In the genomic region with DNA sequence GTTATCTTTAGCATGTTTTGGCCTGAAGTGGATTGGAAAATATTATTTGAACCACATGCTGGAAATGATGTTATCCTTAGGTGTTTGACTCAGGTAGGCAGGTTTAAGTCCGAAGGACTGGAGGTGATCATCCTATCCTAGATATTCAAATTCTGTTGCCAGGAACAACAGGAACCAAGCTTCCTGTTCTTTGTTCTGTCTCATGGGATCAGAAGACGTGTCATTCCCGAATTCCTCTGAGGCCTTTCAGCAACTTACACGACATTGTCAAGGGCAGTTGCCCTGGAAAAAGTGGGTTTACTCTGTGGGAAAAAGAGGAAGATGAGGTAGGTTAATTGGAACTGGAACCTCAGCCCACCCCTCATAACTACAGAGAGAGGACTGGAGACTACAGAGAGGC, we compare ENCODE assay signal across 20 cellular contexts. TPM values are rescaled to one million over a fixed set of nuclear protein-coding genes. Genes with fewer than 3 reads are reported as not detected.
A peak's percentile ranks its signal among the peaks of the same experiment; 100 is the strongest.
DNase-seq lines count a peak whose midpoint lies in the region; ATAC-seq, FAIRE-seq and TF ChIP-seq lines count a peak whose summit lies in the region.
"Had no signal": no experiment of that assay in that cellular context is flagged by ENCODE, and none has a peak within 500 bp of the region (broad histone marks: within the 10 kb centered on the region; RNA-seq: fewer than 3 reads in every experiment).

No MANE protein-coding gene starts in this region.

- 0 out of 2 replicates have a peak overlapping the region, but pooled peaks have one; percentile 12 for H2AFZ ChIP-seq in K562 (ENCODE audit: low read depth, low read length)

- no peak overlapping the region for H3K27ac ChIP-seq in CD4-positive, alpha-beta T cell (ENCODE audit: low read depth, low read length)
- H3K27ac ChIP-seq in HUES48 (ENCODE audit: low read depth, low read length) (peak overlapping the region; percentile 46), K562 (ENCODE audit: extremely low read depth, low read depth, low read length) (no peak overlapping the region), SJCRH30 (no peak overlapping the region)
- H3K27ac ChIP-seq: adrenal gland, dorsolateral prefrontal cortex, gastroesophageal sphincter, left lung, SK-N-MC had no signal

- peak overlapping the region; percentile 25; the same call in 1 of the 2 replicates for H3K9ac ChIP-seq in HUES48 (ENCODE audit: low read depth, low read length)
- H3K9ac ChIP-seq in K562 (ENCODE audit: insufficient read depth in 1 of 2, low read depth in 2 of 2, low read length in 2 of 2) = no peak overlapping the region

- H3K36me3 Mint-ChIP-seq in CD4-positive, alpha-beta T cell (ENCODE audit: low read depth) = peaks cover 37% of the 10 kb centered on the region
- peaks cover 39% of the 10 kb centered on the region for H3K36me3 Mint-ChIP-seq in memory B cell

- in situ Hi-C loops in K562 (cut with MboI) = no loop called here

- no peaks in the 10 kb centered on the region for H4K20me1 ChIP-seq in K562 (replicated peaks; ENCODE audit: control insufficient read depth, insufficient read depth, low read length)

- no peaks in the 10 kb centered on the region for H3K79me2 ChIP-seq in K562 (ENCODE audit: control insufficient read depth, insufficient read depth, low read length)

- H3K36me3 ChIP-seq in HUES48 (ENCODE audit: control insufficient read depth, insufficient read depth, low read length) (no peaks in the 10 kb centered on the region), K562 (ENCODE audit: control insufficient read depth, insufficient read depth, low read length) (no peaks in the 10 kb centered on the region), SJCRH30 (no peaks in the 10 kb centered on the region)
- H3K36me3 ChIP-seq: adrenal gland, gastroesophageal sphincter, left lung had no signal

- H3K27ac Mint-ChIP-seq in CD4-positive, alpha-beta T cell = peak overlapping the region; percentile 41
- no peak overlapping the region for H3K27ac Mint-ChIP-seq in memory B cell

- POLR2A ChIA-PET in CD4-positive, alpha-beta T cell (lab: Charles Lee) = no interaction called here
- POLR2A ChIA-PET in K562 (lab: Yijun Ruan, JAX) = no interaction called here

- no peak for TF ChIP-seq EP300 in K562 (IDR thresholded peaks at IDR 0.05; ENCODE audit: low read length)

- no peak for TF ChIP-seq CTCF in CD4-positive, alpha-beta T cell (IDR thresholded peaks at IDR 0.05)
- no peak for TF ChIP-seq CTCF in K562 (IDR thresholded peaks at IDR 0.05 in 2 of 3, conservative IDR thresholded peaks at IDR 0.05 in 1 of 3; ENCODE audit: insufficient read depth in 2 of 3, low read depth in 1 of 3, low read length in 3 of 3)

- DNase-seq in CD4-positive, alpha-beta T cell = no peak
- DNase-seq in K562 (ENCODE audit: extremely low read depth in 1 of 4, low spot score in 3 of 4) = no peak
- no peak for DNase-seq in memory B cell (ENCODE audit: low spot score in 2 of 2)
- no peak for DNase-seq in SJCRH30
- no peak for DNase-seq in stimulated activated CD4-positive, alpha-beta T cell treated with anti-CD3 and anti-CD28 coated beads, Interleukin-2, amount 100 ng/mL, for 24 hours
- DNase-seq in cerebellum (ENCODE audit: low spot score) = no peak
- DNase-seq: activated CD8-positive, alpha-beta memory T cell treated with anti-CD3 and anti-CD28 coated beads for 24 hours; adrenal gland; COR-L47; dorsolateral prefrontal cortex; left lung; NCI-H1092 treated with DMSO at 0.1 percent for 48 hours; small intestine; stimulated activated CD4-positive, alpha-beta T cell treated with anti-CD3 and anti-CD28 coated beads, Interleukin-4, amount 100 ng/mL, for 24 hours; substantia nigra had no signal

- CTCF ChIA-PET in CD4-positive, alpha-beta T cell (lab: Charles Lee) = no interaction called here
- CTCF ChIA-PET in K562 (lab: Yijun Ruan, JAX; ENCODE audit: low intra/inter-chr PET ratio) = no interaction called here

- H3K4me1 ChIP-seq in HUES48 (ENCODE audit: control insufficient read depth, insufficient read depth, low read length) (peaks cover 20% of the 10 kb centered on the region), K562 (replicated peaks in 1 of 2; ENCODE audit: control insufficient read depth in 2 of 2, insufficient read depth in 2 of 2, low read length in 2 of 2) (no peaks in the 10 kb centered on the region), SJCRH30 (no peaks in the 10 kb centered on the region)
- H3K4me1 ChIP-seq: adrenal gland, gastroesophageal sphincter, left lung had no signal

- H3K4me1 Mint-ChIP-seq in CD4-positive, alpha-beta T cell (ENCODE audit: low read depth) = peaks cover 37% of the 10 kb centered on the region
- H3K4me1 Mint-ChIP-seq in memory B cell = peaks cover 67% of the 10 kb centered on the region

- H3K27me3 Mint-ChIP-seq in CD4-positive, alpha-beta T cell = no peaks in the 10 kb centered on the region
- no peaks in the 10 kb centered on the region for H3K27me3 Mint-ChIP-seq in memory B cell

- no peaks in the 10 kb centered on the region for H3K9me3 ChIP-seq in CD4-positive, alpha-beta T cell (ENCODE audit: control insufficient read depth, low read length)
- H3K9me3 ChIP-seq in HUES48 (ENCODE audit: control insufficient read depth, insufficient read depth, low read length) (peaks cover 2% of the 10 kb centered on the region), K562 (replicated peaks; ENCODE audit: control insufficient read depth, insufficient read depth, low read depth, low read length) (no peaks in the 10 kb centered on the region), SJCRH30 (replicated peaks) (no peaks in the 10 kb centered on the region; the same call in 1 of the 2 replicates)
- H3K9me3 ChIP-seq: adrenal gland, gastroesophageal sphincter, left lung had no signal

- no TSS peak for BruUV-seq in K562 (replicated peaks; lab: Mats Ljungman, UMichigan)

- H3K27me3 ChIP-seq in CD4-positive, alpha-beta T cell (ENCODE audit: control insufficient read depth, insufficient read depth, low read length) = no peaks in the 10 kb centered on the region
- H3K27me3 ChIP-seq in HUES48 (ENCODE audit: control insufficient read depth, insufficient read depth, low read length) = no peaks in the 10 kb centered on the region
- no peaks in the 10 kb centered on the region for H3K27me3 ChIP-seq in K562 (ENCODE audit: control insufficient read depth in 2 of 2, insufficient read depth in 2 of 2, low read length in 2 of 2)
- H3K27me3 ChIP-seq in SJCRH30 = no peaks in the 10 kb centered on the region
- H3K27me3 ChIP-seq: adrenal gland, gastroesophageal sphincter, left lung had no signal

- WGBS in K562 (ENCODE audit: insufficient coverage, low coverage, missing lambda C conversion rate) = 27% methylated on average over 4 of the region's 4 CpGs

- intact Hi-C loops in CD4-positive, alpha-beta T cell (cut with DNase I, micrococcal nuclease) = no loop called here
- intact Hi-C loops in K562 (cut with micrococcal nuclease) = no loop called here

- ATAC-seq in CD4-positive, alpha-beta T cell (ENCODE audit: poor library complexity) = no peak
- ATAC-seq in K562 (no peak), memory B cell (ENCODE audit: low read depth) (no peak)
- ATAC-seq: gastroesophageal sphincter, left lung, Panc1 had no signal

- no peak overlapping the region for H3K4me3 ChIP-seq in HUES48 (ENCODE audit: low read depth, low read length)
- no peak overlapping the region for H3K4me3 ChIP-seq in K562
- no peak overlapping the region for H3K4me3 ChIP-seq in SJCRH30
- H3K4me3 ChIP-seq: adrenal gland, dorsolateral prefrontal cortex, gastroesophageal sphincter, left lung, SK-N-MC had no signal

- TF ChIP-seq POLR2A in K562 (conservative IDR thresholded peaks at IDR 0.05) = no peak

- H3K9me1 ChIP-seq in K562 (ENCODE audit: control insufficient read depth, insufficient read depth, low read length) = no peaks in the 10 kb centered on the region

- no peak overlapping the region for H3K4me2 ChIP-seq in K562 (ENCODE audit: insufficient read depth, low read length)

- no peak overlapping the region for H3K4me3 Mint-ChIP-seq in CD4-positive, alpha-beta T cell
- peak overlapping the region; percentile 8 for H3K4me3 Mint-ChIP-seq in memory B cell

- no peak for FAIRE-seq in K562 (lab: Jason Lieb, UNC)
- FAIRE-seq: small intestine had no signal

- H3K9me3 Mint-ChIP-seq in CD4-positive, alpha-beta T cell = peaks cover 4% of the 10 kb centered on the region
- H3K9me3 Mint-ChIP-seq in memory B cell = peaks cover 5% of the 10 kb centered on the region

- TF ChIP-seq RAD21 in K562 (CRISPR knock-in tag; conservative IDR thresholded peaks at IDR 0.05 in 1 of 2, IDR thresholded peaks at IDR 0.05 in 1 of 2) = no peak

TF ChIP-seq in K562, 482 proteins besides CTCF, POLR2A, EP300 and RAD21:
- TF ChIP-seq SP2 (IDR thresholded peaks at IDR 0.05; ENCODE audit: extremely low read depth, low read depth, low read length, poor library complexity, severe bottlenecking) (no peak), POLR2AphosphoS2 (IDR thresholded peaks at IDR 0.05; ENCODE audit: low read length) (no peak), COPS2 (conservative IDR thresholded peaks at IDR 0.05) (no peak), SMAD2 (IDR thresholded peaks at IDR 0.05; ENCODE audit: low read depth, low read length) (no peak), TEAD1 (CRISPR knock-in tag; IDR thresholded peaks at IDR 0.05) (no peak), HSF4 (CRISPR knock-in tag; IDR thresholded peaks at IDR 0.05; ENCODE audit: borderline replicate concordance) (no peak), STAT5A (IDR thresholded peaks at IDR 0.05; ENCODE audit: borderline replicate concordance, low read length) (no peak), SNRNP70 (optimal IDR thresholded peaks at IDR 0.05; ENCODE audit: low read depth, low read length) (no peak)

RNA-seq across cellular contexts. Expression of gene SLAMF6, which starts 36.6 kb away (rescaled TPM):
- total RNA-seq in CD4-positive, alpha-beta T cell = 1 to 10 TPM; 6.3 to 7.3 TPM
- total RNA-seq in K562 (2011; cell fraction: chromatin; rRNA removed; ENCODE audit: low replicate concordance) = 0.33 and 0.60 TPM in 2 replicates
- 0.66 and 0.67 TPM in 2 replicates for total RNA-seq in K562 (2011; cell fraction: nucleolus; rRNA removed)
- total RNA-seq in K562 (2011; cell fraction: nucleoplasm; rRNA removed) = 1.1 and 1.5 TPM in 2 replicates
- total RNA-seq in K562 (2014; rRNA removed) = 0.94 and 1.1 TPM in 2 replicates
- total RNA-seq in K562 (2014; rRNA removed; fragmentation: Illumina TruSeq; extraction: Trizol) = 1.8 and 2.0 TPM in 2 replicates
- 3.9 and 4.8 TPM in 2 replicates for total RNA-seq in K562 (2015; rRNA removed; fragmentation: Illumina TruSeq; extraction: Trizol)
- 0.87 and 1.0 TPM in 2 replicates for total RNA-seq in K562 (2021)
- polyA plus RNA-seq in K562 (2011; rRNA removed) = 0.70 and 0.77 TPM in 2 replicates
- 0.43 and 0.80 TPM in 2 replicates for polyA plus RNA-seq in K562 (2011; cell fraction: cytosol; rRNA removed)
- 0.27 and 0.38 TPM in 2 replicates for polyA plus RNA-seq in K562 (2011; cell fraction: nucleus; rRNA removed)
- 3.0 and 10.1 TPM in 2 replicates for polyA plus RNA-seq in K562 (2012)
- 2.0 and 2.9 TPM in 2 replicates for polyA plus RNA-seq in K562 (2014; fragmentation: Illumina TruSeq; extraction: Trizol)
- polyA plus RNA-seq in K562 (2014; fragmentation: Nextera tagmentation; extraction: Ambion mirVana) = 1 to 10 TPM in 1 of 2 experiments, under 1 TPM in 1; 0.56 to 1.7 TPM
- 0.90 and 1.6 TPM in 2 replicates for polyA plus RNA-seq in K562 (2014; rRNA removed)
- 0.84 and 1.5 TPM in 2 replicates for polyA minus RNA-seq in K562 (2011; rRNA and poly(A)+ RNA removed)
- 0.73 TPM in 1 of 2 replicates, not detected in the other for polyA minus RNA-seq in K562 (2011; cell fraction: cytosol; rRNA and poly(A)+ RNA removed)
- polyA minus RNA-seq in K562 (2011; cell fraction: nucleus; rRNA and poly(A)+ RNA removed) = 0.22 and 0.27 TPM in 2 replicates
- total RNA-seq in SJCRH30 (2014; rRNA removed; shearing (Covaris generic)) = not detected in 2 replicates
- not detected for total RNA-seq in cerebellum
- total RNA-seq: LHCN-M2 had no signal
